ENCODE assay signal across 27 cellular contexts in genomic region chr5:67528953-67529352, GRCh38.
A peak's percentile ranks its signal among the peaks of the same experiment; 100 is the strongest.
DNase-seq lines count a peak whose midpoint lies in the region; ATAC-seq and TF ChIP-seq lines count a peak whose summit lies in the region.
"Had no signal": no experiment of that assay in that cellular context is flagged by ENCODE, and none has a peak within 500 bp of the region (broad histone marks: within the 10 kb centered on the region; RNA-seq: fewer than 3 reads in every experiment).

No MANE protein-coding gene starts in this region.

- H3K9me3 Mint-ChIP-seq in activated naive CD4-positive, alpha-beta T cell treated with anti-CD3 and anti-CD28 coated beads, Interleukin-2, amount 10 ng/mL, durations not matched to agents 7 days and 5 days = peaks cover 7% of the 10 kb centered on the region

- CTCF ChIA-PET in activated naive CD4-positive, alpha-beta T cell treated with anti-CD3 and anti-CD28 coated beads, Interleukin-2, amount 10 ng/mL, durations not matched to agents 7 days and 5 days (lab: Charles Lee) = interaction anchor here (1.4 kb wide), 1 partner anchor 28 kb away, joined by 3 read pairs; no protein-coding TSS in a partner anchor

- H3K4me3 ChIP-seq in epithelial cell of proximal tubule (ENCODE audit: low read depth, low read length) = no peak overlapping the region
- H3K4me3 ChIP-seq: coronary artery, left lung, smooth muscle cell, thoracic aorta had no signal

- no peak overlapping the region for H3K4me3 Mint-ChIP-seq in activated naive CD4-positive, alpha-beta T cell treated with anti-CD3 and anti-CD28 coated beads, Interleukin-2, amount 10 ng/mL, durations not matched to agents 7 days and 5 days
- H3K4me3 Mint-ChIP-seq: activated naive CD8-positive, alpha-beta T cell treated with anti-CD3 and anti-CD28 coated beads, Interleukin-2, amount 10 ng/mL, durations not matched to agents 7 days and 5 days; immature natural killer cell; stimulated activated naive CD8-positive, alpha-beta T cell treated with anti-CD3 and anti-CD28 coated beads, Interleukin-15, Interleukin-2, amounts not matched to agents 100 ng/mL and 50 ng/mL, for 24 hours had no signal

- no peaks in the 10 kb centered on the region for H3K4me1 Mint-ChIP-seq in activated naive CD4-positive, alpha-beta T cell treated with anti-CD3 and anti-CD28 coated beads, Interleukin-2, amount 10 ng/mL, durations not matched to agents 7 days and 5 days
- H3K4me1 Mint-ChIP-seq: immature natural killer cell had no signal

- TF ChIP-seq CTCF in epithelial cell of proximal tubule (conservative IDR thresholded peaks at IDR 0.05; ENCODE audit: low read depth, low read length) = no peak

- DNase-seq in DMS53 (lab: John Stamatoyannopoulos, UW) (peak; percentile 58), epithelial cell of proximal tubule (ENCODE audit: low read depth) (peak; percentile 18), renal cortical epithelial cell (ENCODE audit: low read depth) (peak; percentile 60), NOMO-1 treated with DMSO at 0.1 percent for 48 hours (lab: John Stamatoyannopoulos, UW; ENCODE audit: unreplicated experiment) (no peak), NCI-H187 treated with DMSO at 0.1 percent for 48 hours (lab: John Stamatoyannopoulos, UW) (no peak)
- no peak for DNase-seq in activated naive CD4-positive, alpha-beta T cell treated with anti-CD3 and anti-CD28 coated beads, Interleukin-2, amount 10 ng/mL, durations not matched to agents 7 days and 5 days
- DNase-seq: ACHN; activated CD4-positive, alpha-beta T cell treated with anti-CD3 and anti-CD28 coated beads for 4 hours; activated naive CD8-positive, alpha-beta T cell treated with anti-CD3 and anti-CD28 coated beads, Interleukin-2, amount 10 ng/mL, durations not matched to agents 7 days and 5 days; activated T-cell treated with anti-CD3 and anti-CD28 coated beads for 4 hours; caudate nucleus; effector CD8-positive, alpha-beta T cell; immature natural killer cell; left lung; mesendoderm; NCI-H1105 treated with DMSO at 0.1 percent for 48 hours; NCI-H2029; NCI-H526; posterior cingulate gyrus; right cardiac atrium; Right ventricle myocardium superior had no signal

- ATAC-seq in HG03432 (IDR thresholded peaks at IDR 0.05; ENCODE audit: unreplicated experiment) = peak; percentile 55
- ATAC-seq: left lung, Panc1, right cardiac atrium had no signal

- no peak overlapping the region for H3K27ac Mint-ChIP-seq in activated naive CD4-positive, alpha-beta T cell treated with anti-CD3 and anti-CD28 coated beads, Interleukin-2, amount 10 ng/mL, durations not matched to agents 7 days and 5 days
- H3K27ac Mint-ChIP-seq: activated naive CD8-positive, alpha-beta T cell treated with anti-CD3 and anti-CD28 coated beads, Interleukin-2, amount 10 ng/mL, durations not matched to agents 7 days and 5 days; immature natural killer cell; stimulated activated naive CD8-positive, alpha-beta T cell treated with anti-CD3 and anti-CD28 coated beads, Interleukin-15, Interleukin-2, amounts not matched to agents 100 ng/mL and 50 ng/mL, for 24 hours had no signal

- H3K36me3 Mint-ChIP-seq in activated naive CD4-positive, alpha-beta T cell treated with anti-CD3 and anti-CD28 coated beads, Interleukin-2, amount 10 ng/mL, durations not matched to agents 7 days and 5 days = peaks cover 2% of the 10 kb centered on the region

- H3K27me3 Mint-ChIP-seq in activated naive CD4-positive, alpha-beta T cell treated with anti-CD3 and anti-CD28 coated beads, Interleukin-2, amount 10 ng/mL, durations not matched to agents 7 days and 5 days = no peaks in the 10 kb centered on the region
- H3K27me3 Mint-ChIP-seq: activated naive CD8-positive, alpha-beta T cell treated with anti-CD3 and anti-CD28 coated beads, Interleukin-2, amount 10 ng/mL, durations not matched to agents 7 days and 5 days; stimulated activated naive CD8-positive, alpha-beta T cell treated with anti-CD3 and anti-CD28 coated beads, Interleukin-15, Interleukin-2, amounts not matched to agents 100 ng/mL and 50 ng/mL, for 24 hours had no signal

Comparison
In these comparisons a context has a peak if more than half of its experiments do, and no peak if none do; other contexts are left out.
1. DNase-seq: peak in DMS53 (single experiment), epithelial cell of proximal tubule (single experiment) and renal cortical epithelial cell (single experiment); none in activated naive CD4-positive, alpha-beta T cell treated with anti-CD3 and anti-CD28 coated beads, Interleukin-2, amount 10 ng/mL, durations not matched to agents 7 days and 5 days (single experiment), NOMO-1 treated with DMSO at 0.1 percent for 48 hours (single experiment) and NCI-H187 treated with DMSO at 0.1 percent for 48 hours (single experiment).